24 cellular contexts compared by ENCODE assay signal in genomic region chr16:64282181-64282580, GRCh38.
"Had no signal": no experiment of that assay in that cellular context is flagged by ENCODE, and none has a peak within 500 bp of the region (broad histone marks: within the 10 kb centered on the region; RNA-seq: fewer than 3 reads in every experiment).

No MANE protein-coding gene starts in this region.

- H3K36me3 ChIP-seq: SJSA1 had no signal

- H3K36me3 Mint-ChIP-seq: IgD-negative memory B cell had no signal

- H3K27ac Mint-ChIP-seq: IgD-negative memory B cell had no signal

- H3K4me3 Mint-ChIP-seq: IgD-negative memory B cell had no signal

- H3K4me1 Mint-ChIP-seq: IgD-negative memory B cell had no signal

- H3K27me3 ChIP-seq: SJSA1 had no signal

- H3K4me3 ChIP-seq: K562, SJSA1, SK-N-MC had no signal

- DNase-seq: MV-4-11; NCI-H1048; NCI-H1105 treated with DMSO at 0.1 percent for 48 hours; NCI-H1417 treated with DMSO at 0.1 percent for 48 hours; NCI-H146; NCI-H1694 treated with DMSO at 0.1 percent for 48 hours; NCI-H1930; NCI-H2081; NCI-H2107; NCI-H2171 treated with DMSO at 0.1 percent for 48 hours; NCI-H446; NCI-H524; NCI-H526 treated with DMSO at 0.1 percent for 48 hours; NCI-H748 treated with DMSO at 0.1 percent for 48 hours; NK-92 treated with Interleukin-12 subunit alpha and Interleukin-12 subunit beta, amount 100 ng/mL, for 24 hours; Right ventricle myocardium superior; RPMI8226; SIG-M5 had no signal

- H3K4me1 ChIP-seq: SJSA1 had no signal

- H3K4me2 ChIP-seq: KMS-11 had no signal

- H3K9me3 ChIP-seq: SJSA1 had no signal

- H3K27me3 Mint-ChIP-seq: IgD-negative memory B cell had no signal

- H3K9ac ChIP-seq: KMS-11 had no signal

- H3K27ac ChIP-seq: HL-60, KMS-11, SJSA1, SK-N-MC had no signal

- ATAC-seq: K562 had no signal
